Comparison of ENCODE assay signal across 1 cellular context in genomic region chr5:103424453-103425205, GRCh38.
TF ChIP-seq lines count a peak whose summit lies in the region.

No MANE protein-coding gene starts in this region.

TF ChIP-seq in IMR-90, 13 proteins besides CTCF, POLR2A, EP300 and RAD21 (continued from another document):
- no peak for TF ChIP-seq CHD1 (IDR thresholded peaks at IDR 0.05; ENCODE audit: low read depth, low read length)
- TF ChIP-seq MAFK (IDR thresholded peaks at IDR 0.05; ENCODE audit: low read depth, low read length) = no peak
- TF ChIP-seq RCOR1 (IDR thresholded peaks at IDR 0.05; ENCODE audit: insufficient replicate concordance, low read length) = no peak
- TF ChIP-seq USF2 (IDR thresholded peaks at IDR 0.05; ENCODE audit: low read depth, low read length) = no peak
- no peak for TF ChIP-seq SMC3 (IDR thresholded peaks at IDR 0.05; ENCODE audit: low read depth, low read length)
- TF ChIP-seq FOS (IDR thresholded peaks at IDR 0.05; ENCODE audit: low read depth, low read length) = no peak
- TF ChIP-seq MXI1 (IDR thresholded peaks at IDR 0.05; ENCODE audit: borderline replicate concordance, low read depth, low read length) = no peak
- no peak for TF ChIP-seq MAZ (IDR thresholded peaks at IDR 0.05; ENCODE audit: borderline replicate concordance, low read depth, low read length)
- no peak for TF ChIP-seq BHLHE40 (IDR thresholded peaks at IDR 0.05; ENCODE audit: low read depth, low read length)
